14 cellular contexts compared by ENCODE assay signal in genomic region chr5:107513337-107514125, GRCh38.
DNase-seq lines count a peak whose midpoint lies in the region; ATAC-seq and TF ChIP-seq lines count a peak whose summit lies in the region.
"Had no signal": no experiment of that assay in that cellular context is flagged by ENCODE, and none has a peak within 500 bp of the region (broad histone marks: within the 10 kb centered on the region; RNA-seq: fewer than 3 reads in every experiment).

No MANE protein-coding gene starts in this region.

- H3K27ac Mint-ChIP-seq in brain = peak overlapping the region in 3 of 5 experiments; percentile 3 to 62 (median 55)
- peak overlapping the region; percentile 92 for H3K27ac Mint-ChIP-seq in nephron progenitor cell
- H3K27ac Mint-ChIP-seq: activated naive CD8-positive, alpha-beta T cell treated with anti-CD3 and anti-CD28 coated beads for 36 hours had no signal

- ATAC-seq in GM18868 (IDR thresholded peaks at IDR 0.05; ENCODE audit: unreplicated experiment) (peak; percentile 74), HG02840 (IDR thresholded peaks at IDR 0.05; ENCODE audit: low FRiP score, unreplicated experiment) (peak; percentile 55)
- ATAC-seq: natural killer cell treated with Interleukin-12 subunit alpha and Interleukin-12 subunit beta and Interleukin-15 and Interleukin-18, amount 100 ng/mL, for 72 hours; Right ventricle myocardium inferior had no signal

- H3K36me3 Mint-ChIP-seq in brain = no peaks in the 10 kb centered on the region
- no peaks in the 10 kb centered on the region for H3K36me3 Mint-ChIP-seq in nephron progenitor cell (ENCODE audit: low read depth)
- H3K36me3 Mint-ChIP-seq: activated naive CD8-positive, alpha-beta T cell treated with anti-CD3 and anti-CD28 coated beads for 36 hours; natural killer cell treated with Interleukin-12 subunit alpha and Interleukin-12 subunit beta and Interleukin-15 and Interleukin-18, amount 100 ng/mL, for 72 hours had no signal

- TF ChIP-seq CTCF in brain (conservative IDR thresholded peaks at IDR 0.05) (no peak), nephron progenitor cell (IDR thresholded peaks at IDR 0.05) (no peak), GM10266 (IDR thresholded peaks at IDR 0.05; ENCODE audit: control insufficient read depth, insufficient read depth, low read depth, missing control alignments) (no peak)

- H3K9me3 Mint-ChIP-seq in brain (peaks cover 0 to 3% (median 0%) of the 10 kb centered on the region in 5 experiments), nephron progenitor cell (no peaks in the 10 kb centered on the region)
- H3K9me3 Mint-ChIP-seq: activated naive CD8-positive, alpha-beta T cell treated with anti-CD3 and anti-CD28 coated beads for 36 hours; natural killer cell treated with Interleukin-12 subunit alpha and Interleukin-12 subunit beta and Interleukin-15 and Interleukin-18, amount 100 ng/mL, for 72 hours had no signal

- peaks cover 58% of the 10 kb centered on the region for H3K4me1 Mint-ChIP-seq in brain
- peaks cover 43% of the 10 kb centered on the region for H3K4me1 Mint-ChIP-seq in nephron progenitor cell

- H3K27me3 Mint-ChIP-seq in brain = peaks cover 5% of the 10 kb centered on the region
- H3K27me3 Mint-ChIP-seq in nephron progenitor cell (ENCODE audit: low read depth, poor library complexity) = no peaks in the 10 kb centered on the region
- H3K27me3 Mint-ChIP-seq: natural killer cell treated with Interleukin-12 subunit alpha and Interleukin-12 subunit beta and Interleukin-15 and Interleukin-18, amount 100 ng/mL, for 72 hours had no signal

- no peak for DNase-seq in nephron progenitor cell
- no peak for DNase-seq in GM10266 (ENCODE audit: extremely low spot score)
- no peak for DNase-seq in NCI-H2029 (lab: John Stamatoyannopoulos, UW)
- DNase-seq in cerebellum (ENCODE audit: low spot score) = no peak
- DNase-seq in activated naive CD4-positive, alpha-beta T cell (lab: John Stamatoyannopoulos, UW) = no peak
- DNase-seq: activated naive CD8-positive, alpha-beta T cell treated with anti-CD3 and anti-CD28 coated beads for 36 hours; cortex of kidney; NCI-H446 treated with DMSO at 0.1 percent for 48 hours; tibial artery had no signal

- H3K4me3 Mint-ChIP-seq in brain = no peak overlapping the region
- peak overlapping the region; percentile 4 for H3K4me3 Mint-ChIP-seq in nephron progenitor cell
- H3K4me3 Mint-ChIP-seq: activated naive CD8-positive, alpha-beta T cell treated with anti-CD3 and anti-CD28 coated beads for 36 hours; natural killer cell treated with Interleukin-12 subunit alpha and Interleukin-12 subunit beta and Interleukin-15 and Interleukin-18, amount 100 ng/mL, for 72 hours had no signal
